ENCODE assay signal across 11 cellular contexts in genomic region chr6:4350571-4351505, GRCh38.
DNase-seq lines count a peak whose midpoint lies in the region; FAIRE-seq and TF ChIP-seq lines count a peak whose summit lies in the region.
"Had no signal": no experiment of that assay in that cellular context is flagged by ENCODE, and none has a peak within 500 bp of the region (broad histone marks: within the 10 kb centered on the region; RNA-seq: fewer than 3 reads in every experiment).

No MANE protein-coding gene starts in this region.

- no peak overlapping the region for H3K4me3 ChIP-seq in PC-9
- no peak overlapping the region for H3K4me3 ChIP-seq in choroid plexus epithelial cell (ENCODE audit: low read depth, low read length)
- H3K4me3 ChIP-seq in keratinocyte (ENCODE audit: control insufficient read depth in 2 of 3, extremely low read depth in 1 of 3, insufficient read depth in 2 of 3, low read depth in 1 of 3, low read length in 3 of 3): no peak overlapping the region

- H3K9me2 ChIP-seq in PC-9 (ENCODE audit: insufficient read depth): no peaks in the 10 kb centered on the region

- peaks cover 24% of the 10 kb centered on the region for H3K4me1 ChIP-seq in PC-9 (replicated peaks; ENCODE audit: insufficient read depth)
- peaks cover 27% of the 10 kb centered on the region for H3K4me1 ChIP-seq in keratinocyte (ENCODE audit: control insufficient read depth, extremely low read depth, insufficient read depth, low read length)

- no peak overlapping the region for H3K9ac ChIP-seq in keratinocyte (ENCODE audit: control insufficient read depth, extremely low read depth, insufficient read depth, low read length)

- H3K36me3 ChIP-seq in PC-9 (ENCODE audit: low read depth) (no peaks in the 10 kb centered on the region), keratinocyte (ENCODE audit: control insufficient read depth in 2 of 2, extremely low read depth in 1 of 2, insufficient read depth in 2 of 2, low read length in 2 of 2) (no peaks in the 10 kb centered on the region)

- no peaks in the 10 kb centered on the region for H3K79me2 ChIP-seq in PC-9 (ENCODE audit: low read depth)
- H3K79me2 ChIP-seq in keratinocyte (ENCODE audit: control insufficient read depth, insufficient read depth, low read length): no peaks in the 10 kb centered on the region

- FAIRE-seq in keratinocyte (lab: Jason Lieb, UNC): peak; percentile 23

- POLR2A ChIA-PET in PC-9 (lab: Charles Lee; ENCODE audit: unreplicated experiment) (interaction anchor here (0.5 kb wide), 1 partner anchor 231 kb away, joined by 8 read pairs; no protein-coding TSS in a partner anchor), HEK293T (lab: Yijun Ruan, JAX) (no interaction called here)

- H3K27ac ChIP-seq in PC-9 (peak overlapping the region; percentile 78; the same call in 1 of the 2 replicates), keratinocyte (ENCODE audit: control insufficient read depth, insufficient read depth, low read length) (peak overlapping the region; percentile 63), temporal lobe (ENCODE audit: low read depth, low read length) (peak overlapping the region; percentile 74)

- CTCF ChIA-PET in PC-9 (lab: Charles Lee) (interaction anchor here (0.6 kb wide), 1 partner anchor 28 kb away, joined by 3 read pairs; no protein-coding TSS in a partner anchor), HEK293T (lab: Yijun Ruan, JAX) (interaction anchor here (0.5 kb wide), 1 partner anchor 16 kb away, joined by 3 read pairs; no protein-coding TSS in a partner anchor)

- intact Hi-C loops in PC-9 (cut with micrococcal nuclease; ENCODE audit: unreplicated experiment): no loop called here

- H2AFZ ChIP-seq in PC-9: no peak overlapping the region
- no peak overlapping the region for H2AFZ ChIP-seq in keratinocyte (ENCODE audit: control insufficient read depth, low read length)

- no peak for TF ChIP-seq CTCF in PC-9 (conservative IDR thresholded peaks at IDR 0.05)
- TF ChIP-seq CTCF in choroid plexus epithelial cell (conservative IDR thresholded peaks at IDR 0.05; ENCODE audit: low read depth, low read length): no peak
- TF ChIP-seq CTCF in keratinocyte (optimal IDR thresholded peaks at IDR 0.05 in 1 of 3, IDR thresholded peaks at IDR 0.05 in 1 of 3, conservative IDR thresholded peaks at IDR 0.05 in 1 of 3; ENCODE audit: extremely low read depth in 1 of 3, insufficient read depth in 2 of 3, low read length in 3 of 3): no peak

- H3K4me2 ChIP-seq in PC-9 (peak overlapping the region; percentile 87), keratinocyte (ENCODE audit: control insufficient read depth, extremely low read depth, insufficient read depth, low read depth, low read length) (peak overlapping the region; percentile 59)

- H3K27me3 ChIP-seq in PC-9 (ENCODE audit: insufficient read depth, low read depth) (no peaks in the 10 kb centered on the region), keratinocyte (ENCODE audit: control insufficient read depth, extremely low read depth, insufficient read depth, low read length) (no peaks in the 10 kb centered on the region)

- BruUV-seq in PC-9 (replicated peaks; lab: Mats Ljungman, UMichigan): no TSS peak

- H3K9me3 ChIP-seq in PC-9 (ENCODE audit: insufficient read depth, low read depth) (no peaks in the 10 kb centered on the region), keratinocyte (ENCODE audit: control insufficient read depth, low read depth, low read length) (no peaks in the 10 kb centered on the region)

- no peaks in the 10 kb centered on the region for H3K9me1 ChIP-seq in keratinocyte (ENCODE audit: control insufficient read depth, extremely low read depth, insufficient read depth, low read length)

- dilution Hi-C loops in keratinocyte (cut with MboI; ENCODE audit: extremely low pct_ligation_motif_present, low sequenced_read_pairs): no loop called here

- DNase-seq in PC-9 (no peak), choroid plexus epithelial cell (ENCODE audit: low read depth) (peak; percentile 67), keratinocyte (ENCODE audit: low read depth, low spot score) (no peak), NCI-H1105 (lab: John Stamatoyannopoulos, UW) (no peak), HEK293T (ENCODE audit: extremely low spot score) (no peak), NCI-H2081 treated with DMSO at 0.1 percent for 48 hours (lab: John Stamatoyannopoulos, UW) (no peak)
- DNase-seq: activated CD4-positive, alpha-beta T cell treated with anti-CD3 and anti-CD28 coated beads for 4 hours; activated naive CD4-positive, alpha-beta T cell; natural killer cell; NCI-H510A had no signal

- H4K20me1 ChIP-seq in PC-9 (ENCODE audit: insufficient read depth) (no peaks in the 10 kb centered on the region), keratinocyte (ENCODE audit: control insufficient read depth, extremely low read depth, insufficient read depth, low read length) (no peaks in the 10 kb centered on the region)

- H3F3A ChIP-seq in PC-9 (ENCODE audit: insufficient read depth, low read depth): peaks cover 4% of the 10 kb centered on the region; the same call in 1 of the 2 replicates

TF ChIP-seq in HEK293T, 16 proteins besides CTCF, POLR2A, EP300 and RAD21:
- TF ChIP-seq LEF1 (IDR thresholded peaks at IDR 0.05; ENCODE audit: borderline replicate concordance) (no peak), FOXA1 (IDR thresholded peaks at IDR 0.05) (no peak), PKNOX1 (IDR thresholded peaks at IDR 0.05) (no peak), SUZ12 (IDR thresholded peaks at IDR 0.05) (no peak), CTBP1 (IDR thresholded peaks at IDR 0.05; ENCODE audit: borderline replicate concordance) (no peak), TARDBP (IDR thresholded peaks at IDR 0.05) (no peak), NFRKB (IDR thresholded peaks at IDR 0.05) (no peak), FOXM1 (IDR thresholded peaks at IDR 0.05; ENCODE audit: borderline replicate concordance) (no peak), SP1 (IDR thresholded peaks at IDR 0.05) (no peak), ZNF384 (IDR thresholded peaks at IDR 0.05) (no peak), ELF4 (IDR thresholded peaks at IDR 0.05) (no peak), HDGF (IDR thresholded peaks at IDR 0.05; ENCODE audit: borderline replicate concordance) (no peak), ARNT (IDR thresholded peaks at IDR 0.05) (no peak), BHLHE40 (IDR thresholded peaks at IDR 0.05; ENCODE audit: borderline replicate concordance) (no peak), FOXK2 (IDR thresholded peaks at IDR 0.05) (no peak), L3MBTL2 (conservative IDR thresholded peaks at IDR 0.05) (no peak)
TF ChIP-seq in HEK293T: peak in this region for 0.
